In the genomic region with DNA sequence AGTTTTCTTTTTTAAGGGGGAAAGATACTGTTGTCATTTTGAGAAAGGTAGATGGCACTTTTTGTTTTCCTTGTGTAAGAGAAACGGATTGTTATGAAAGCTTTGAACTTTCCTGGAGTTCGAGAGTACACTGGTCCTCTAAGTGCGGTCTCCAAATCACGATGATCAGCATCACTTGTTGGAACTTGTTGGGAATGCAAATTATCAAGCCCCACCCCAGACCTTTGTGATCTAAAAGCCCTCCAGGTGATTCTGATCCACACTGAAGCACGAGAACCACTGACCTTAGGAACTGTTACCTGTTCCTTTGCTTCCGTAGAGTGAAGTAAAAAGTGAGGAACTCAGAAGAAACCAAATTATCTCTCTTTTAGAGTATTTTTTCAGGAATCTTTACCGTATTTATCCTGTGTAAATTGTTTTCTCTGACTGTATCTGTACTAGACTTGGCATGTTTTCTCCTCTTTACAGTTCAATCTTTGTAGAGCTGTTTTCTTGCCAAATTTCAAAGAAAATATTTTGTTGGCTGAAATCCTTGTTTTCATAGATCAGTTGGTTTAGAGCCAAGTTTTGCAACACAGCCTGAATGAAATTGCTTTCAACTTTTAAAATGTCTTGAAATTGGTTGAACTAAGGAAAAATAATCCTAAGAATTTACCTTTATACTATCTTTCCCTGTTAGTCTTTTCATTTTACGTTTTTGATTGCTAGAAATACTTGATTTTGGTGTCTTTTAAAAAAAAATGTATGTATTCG, we compare ENCODE assay signal across 8 cellular contexts. TPM values are rescaled to one million over a fixed set of nuclear protein-coding genes. Genes with fewer than 3 reads are reported as not detected.
DNase-seq lines count a peak whose midpoint lies in the region; ATAC-seq and TF ChIP-seq lines count a peak whose summit lies in the region.

No MANE protein-coding gene starts in this region.

- H3K4me1 Mint-ChIP-seq in MCF 10A (ENCODE audit: insufficient read depth, unreplicated experiment) (peaks cover 31% of the 10 kb centered on the region), memory B cell (peaks cover 25% of the 10 kb centered on the region)

- peak; percentile 17 for DNase-seq in Ammon's horn (ENCODE audit: low spot score)
- peak; percentile 80 for DNase-seq in LoVo (ENCODE audit: low spot score)
- peak; percentile 98 for DNase-seq in MCF 10A (ENCODE audit: unreplicated experiment)
- no peak for DNase-seq in memory B cell (ENCODE audit: low spot score in 2 of 2)
- DNase-seq in activated CD8-positive, alpha-beta memory T cell treated with anti-CD3 and anti-CD28 coated beads, Interleukin-2, amount 50 U/mL, for 48 hours = no peak

- H3K27ac Mint-ChIP-seq in MCF 10A (ENCODE audit: low read depth, unreplicated experiment) = peak overlapping the region; percentile 98
- peak overlapping the region; percentile 100 for H3K27ac Mint-ChIP-seq in memory B cell

- H3K27me3 Mint-ChIP-seq in MCF 10A (ENCODE audit: insufficient read depth, unreplicated experiment) = no peaks in the 10 kb centered on the region
- no peaks in the 10 kb centered on the region for H3K27me3 Mint-ChIP-seq in memory B cell

- H3K4me3 Mint-ChIP-seq in MCF 10A (ENCODE audit: unreplicated experiment) = peak overlapping the region; percentile 96
- peak overlapping the region; percentile 75 for H3K4me3 Mint-ChIP-seq in memory B cell

- CTCF ChIA-PET in MCF 10A (lab: Yijun Ruan, JAX) = interaction anchor here (0.6 to 3.3 kb wide), 7 partner anchors 10 to 995 kb away, joined by 3 to 13 read pairs (median 5); no protein-coding TSS in a partner anchor

- POLR2A ChIA-PET in MCF 10A (lab: Yijun Ruan, JAX) = interaction anchor here (0.5 to 7.0 kb wide), 21 partner anchors 9 to 1023 kb away, joined by 3 to 352 read pairs (median 8); partner anchors contain the start of genes CCNG1, HMMR and NUDCD2

- intact Hi-C loops in MCF 10A (cut with micrococcal nuclease) = loop anchor here (5.0 kb wide), 1 partner anchor 728 kb away; no protein-coding TSS in a partner anchor

- H3K9me3 Mint-ChIP-seq in MCF 10A (ENCODE audit: unreplicated experiment) = no peaks in the 10 kb centered on the region
- H3K9me3 Mint-ChIP-seq in memory B cell = no peaks in the 10 kb centered on the region

- H3K36me3 Mint-ChIP-seq in MCF 10A (ENCODE audit: insufficient read depth, unreplicated experiment) = peaks cover 62% of the 10 kb centered on the region
- peaks cover 3% of the 10 kb centered on the region for H3K36me3 Mint-ChIP-seq in memory B cell

- no peak for TF ChIP-seq CTCF in MCF 10A (IDR thresholded peaks at IDR 0.05; ENCODE audit: unreplicated experiment)

- no TSS peak for BruUV-seq in MCF 10A (replicated peaks; lab: Mats Ljungman, UMichigan)

- no peak for ATAC-seq in memory B cell (ENCODE audit: low read depth)
- ATAC-seq in GM18861 (IDR thresholded peaks at IDR 0.05; ENCODE audit: unreplicated experiment) = no peak
- no peak for ATAC-seq in HG02610 (IDR thresholded peaks at IDR 0.05; ENCODE audit: unreplicated experiment)
- no peak for ATAC-seq in HG03432 (IDR thresholded peaks at IDR 0.05; ENCODE audit: unreplicated experiment)

RNA-seq across cellular contexts. Expression of gene MAT2B, which starts 4.0 kb away (rescaled TPM):
- 67.5 and 70.9 TPM in 2 replicates for total RNA-seq in MCF 10A (2022)

RNA-seq across cellular contexts. Expression of gene HMMR, which starts 49.0 kb away (rescaled TPM):
- 29.3 and 43.5 TPM in 2 replicates for total RNA-seq in MCF 10A (2022)

RNA-seq across cellular contexts. Expression of gene NUDCD2, which starts 49.6 kb away (rescaled TPM):
- 57.8 and 68.0 TPM in 2 replicates for total RNA-seq in MCF 10A (2022)

Comparison
In these comparisons a context has a peak if more than half of its experiments do, and no peak if none do; other contexts are left out.
1. DNase-seq: peak in Ammon's horn (single experiment), LoVo (single experiment) and MCF 10A (single experiment); none in memory B cell (0 of 2) and activated CD8-positive, alpha-beta memory T cell treated with anti-CD3 and anti-CD28 coated beads, Interleukin-2, amount 50 U/mL, for 48 hours (single experiment).